In the genomic region with DNA sequence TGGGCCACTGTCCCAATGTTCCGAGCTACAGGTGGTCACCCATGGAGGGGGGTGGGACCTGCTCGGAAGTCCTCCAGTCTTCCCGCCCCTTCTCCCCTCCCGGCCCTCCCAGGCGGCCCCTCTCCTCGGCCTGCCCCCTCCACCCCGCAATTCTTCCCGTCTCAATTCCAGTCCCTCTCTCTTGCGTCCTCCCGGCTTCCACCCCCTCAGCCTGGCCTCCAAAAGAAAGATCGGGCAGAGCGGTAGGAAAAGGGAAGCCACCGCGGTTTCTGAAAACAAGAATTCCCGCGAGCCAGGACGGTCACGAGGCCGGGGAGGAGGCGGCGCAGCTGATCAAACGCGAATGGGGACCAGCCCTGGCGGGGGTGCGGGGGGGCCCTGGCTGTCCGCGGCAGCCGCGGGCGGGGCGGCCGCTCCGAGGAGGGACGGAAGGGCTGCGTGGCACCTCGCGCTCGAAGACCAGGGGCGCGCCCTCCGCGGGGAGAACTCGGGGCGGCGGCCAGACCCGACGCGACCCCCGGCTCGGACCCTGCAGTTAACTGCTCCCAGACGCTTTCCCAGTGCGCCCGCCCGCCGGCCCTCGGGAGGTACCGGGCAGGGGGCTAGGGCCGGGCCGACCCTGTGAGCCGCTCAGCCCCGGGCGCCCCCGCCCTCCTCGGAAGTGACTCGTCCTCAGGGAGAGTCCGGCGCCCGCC, we compare ENCODE assay signal across 8 cellular contexts. TPM values are rescaled to one million over a fixed set of nuclear protein-coding genes. Genes with fewer than 3 reads are reported as not detected.
A peak's percentile ranks its signal among the peaks of the same experiment; 100 is the strongest.
DNase-seq lines count a peak whose midpoint lies in the region; ATAC-seq and TF ChIP-seq lines count a peak whose summit lies in the region.

No MANE protein-coding gene starts in this region.

- H3K4me1 ChIP-seq in sigmoid colon = peaks cover 0 to 67% (median 54%) of the 10 kb centered on the region in 4 donors

- 1 to 2% methylated on average over 68 of the region's 68 CpGs for WGBS in sigmoid colon, 2 donors

- H3K36me3 ChIP-seq in sigmoid colon = no peaks in the 10 kb centered on the region

- ATAC-seq in HG03432 (IDR thresholded peaks at IDR 0.05; ENCODE audit: unreplicated experiment) = no peak
- ATAC-seq in GM21447 (IDR thresholded peaks at IDR 0.05; ENCODE audit: unreplicated experiment) = no peak

- H3K9me3 ChIP-seq in sigmoid colon = no peaks in the 10 kb centered on the region

- peak in 1 of 2 donors; percentile 47 for TF ChIP-seq POLR2A in sigmoid colon (IDR thresholded peaks at IDR 0.05)

- TF ChIP-seq EP300 in sigmoid colon (IDR thresholded peaks at IDR 0.05) = peak in 2 of 4 donors; percentile 29 to 64

- DNase-seq in activated effector memory CD4-positive, alpha-beta T cell treated with anti-CD3 and anti-CD28 coated beads, Interleukin-2, amount 50 U/mL, for 16 hours = peak; percentile 71
- DNase-seq in activated effector memory CD4-positive, alpha-beta T cell treated with Interleukin-2 at 50 U/mL for 16 hours = no peak
- DNase-seq in NCI-H2196 treated with DMSO at 0.1 percent for 48 hours (lab: John Stamatoyannopoulos, UW; ENCODE audit: unreplicated experiment) (peak; percentile 47), caudate nucleus (lab: John Stamatoyannopoulos, UW) (peak in 54 of 61 donors; percentile 26 to 84 (median 56)), inferior parietal cortex (ENCODE audit: extremely low spot score) (peak; percentile 58), sigmoid colon (peak; percentile 95)

- H3K27ac ChIP-seq in caudate nucleus (ENCODE audit: low read depth, low read length) (peak overlapping the region; percentile 88), sigmoid colon (peak overlapping the region; percentile 92 to 100 (median 97))

- intact Hi-C loops in sigmoid colon (cut with DNase I) = loop anchor here (2.0 to 10.0 kb wide), 2 partner anchors 98 to 384 kb away; a partner anchor contains a TSS

- H3K27me3 ChIP-seq in sigmoid colon = no peaks in the 10 kb centered on the region

- TF ChIP-seq CTCF in sigmoid colon (IDR thresholded peaks at IDR 0.05) = no peak

- H3K4me3 ChIP-seq in sigmoid colon = peak overlapping the region; percentile 58 to 98 (median 70)

RNA-seq across cellular contexts. Expression of a gene that starts 1.0 kb away (rescaled TPM):
- 100 to 1,000 TPM in 1 of 4 donors, 10 to 100 TPM in 3; 46.7 to 116 (median 75.9) TPM for total RNA-seq in sigmoid colon
- 10 to 100 TPM in 1 of 3 donors, 1 to 10 TPM in 2; 9.0 to 22.2 (median 9.1) TPM for polyA plus RNA-seq in sigmoid colon
